ENCODE assay signal across 8 cellular contexts in genomic region chr3:126357299-126358037, GRCh38. TPM values are rescaled to one million over a fixed set of nuclear protein-coding genes. Genes with fewer than 3 reads are reported as not detected.
DNase-seq lines count a peak whose midpoint lies in the region; ATAC-seq and TF ChIP-seq lines count a peak whose summit lies in the region.

KLF15 (minus strand) TSS chr3:126357408; CDS start chr3:126352922, 4,486 bp downstream.

- TF ChIP-seq CTCF in chondrocyte (IDR thresholded peaks at IDR 0.05): no peak

- peaks cover 20% of the 10 kb centered on the region for H3K4me1 Mint-ChIP-seq in chondrocyte (ENCODE audit: low read depth)

- DNase-seq in NCI-H1694 treated with DMSO at 0.1 percent for 48 hours (lab: John Stamatoyannopoulos, UW): peak; percentile 21
- DNase-seq in NCI-H1694 (lab: John Stamatoyannopoulos, UW): no peak
- DNase-seq in NCI-H2196 (lab: John Stamatoyannopoulos, UW; ENCODE audit: unreplicated experiment): peak; percentile 95
- peak; percentile 58 to 60 for DNase-seq in activated CD4-positive, alpha-beta T cell treated with anti-CD3 and anti-CD28 coated beads for 4 hours
- DNase-seq in chondrocyte (ENCODE audit: low spot score): peak; percentile 90
- DNase-seq in kidney tubule cell (ENCODE audit: low spot score): peak; percentile 73
- peak; percentile 52 to 77 for DNase-seq in stimulated activated CD4-positive, alpha-beta T cell treated with anti-CD3 and anti-CD28 coated beads, Interleukin-15, amount 100 ng/mL, for 48 hours (ENCODE audit: low read depth in 2 of 2)

- no peaks in the 10 kb centered on the region for H3K9me3 Mint-ChIP-seq in chondrocyte (ENCODE audit: low read depth)

- peak within 1 kb of the TSS; percentile 77 for H3K27ac Mint-ChIP-seq in chondrocyte (ENCODE audit: unreplicated experiment)

- H3K4me3 Mint-ChIP-seq in chondrocyte (ENCODE audit: unreplicated experiment): peak within 1 kb of the TSS; percentile 82

- H3K27me3 Mint-ChIP-seq in chondrocyte (ENCODE audit: low read depth): peaks cover 31% of the 10 kb centered on the region

- H3K36me3 Mint-ChIP-seq in chondrocyte (ENCODE audit: low read depth): no peaks in the 10 kb centered on the region

- peak; percentile 65 for ATAC-seq in HG03025 (IDR thresholded peaks at IDR 0.05; ENCODE audit: low FRiP score, unreplicated experiment)

RNA-seq across cellular contexts. Expression of gene KLF15, which starts in this region (rescaled TPM):
- 0.41 to 1.8 TPM (median 1.3 TPM) in 3 replicates for total RNA-seq in chondrocyte
